Comparison of ENCODE assay signal across 17 cellular contexts in the genomic region with DNA sequence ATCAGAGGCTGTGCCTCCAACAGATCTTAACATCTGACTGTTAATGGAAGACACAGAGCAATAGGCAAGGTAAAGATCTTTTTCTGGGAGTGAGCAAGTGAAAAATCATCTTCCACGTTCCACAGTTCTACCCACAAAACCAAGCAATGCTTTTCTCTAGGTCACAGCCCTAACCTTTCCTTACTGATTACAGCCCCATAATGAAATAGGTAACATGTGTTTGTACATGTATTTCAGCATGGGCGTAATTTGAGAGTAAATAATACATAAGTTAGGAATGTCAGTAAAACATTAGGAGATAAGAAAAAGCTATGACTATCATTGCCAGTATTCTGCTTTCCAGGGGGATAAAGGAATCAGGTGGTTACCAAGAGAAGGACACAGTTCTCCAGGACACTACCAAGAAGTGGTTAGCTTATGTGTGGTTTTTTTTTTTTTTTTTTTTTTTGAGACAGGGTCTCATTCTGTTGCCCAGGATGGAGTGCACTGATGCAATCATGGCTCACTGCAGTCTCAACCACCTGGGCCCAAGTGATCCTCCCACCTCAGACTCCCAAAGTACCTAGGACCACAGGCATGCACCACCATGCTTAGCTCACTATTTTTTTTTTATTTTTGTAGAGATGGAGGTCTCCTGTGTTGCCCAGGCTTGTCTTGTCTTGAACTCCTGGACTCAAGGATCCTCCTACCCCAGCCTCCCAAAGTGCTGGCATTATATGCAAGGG.
DNase-seq lines count a peak whose midpoint lies in the region; ATAC-seq and TF ChIP-seq lines count a peak whose summit lies in the region.
"Had no signal": no experiment of that assay in that cellular context is flagged by ENCODE, and none has a peak within 500 bp of the region (broad histone marks: within the 10 kb centered on the region; RNA-seq: fewer than 3 reads in every experiment).

No MANE protein-coding gene starts in this region.

- TF ChIP-seq CTCF in PC-3 (conservative IDR thresholded peaks at IDR 0.05; ENCODE audit: low read depth, low read length) (no peak), foreskin keratinocyte (conservative IDR thresholded peaks at IDR 0.05) (no peak), Peyer's patch (IDR thresholded peaks at IDR 0.05) (no peak)

- ATAC-seq in stimulated activated naive CD8-positive, alpha-beta T cell treated with anti-CD3 and anti-CD28 coated beads, Interleukin-15, Interleukin-2, amounts not matched to agents 100 U/mL and 50 U/mL, for 24 hours: no peak
- ATAC-seq in PC-3 (no peak; the same call in 1 of the 2 replicates), foreskin keratinocyte (no peak)

- H3K4me1 ChIP-seq in PC-3 (ENCODE audit: insufficient read depth, low read length) (peaks cover 42% of the 10 kb centered on the region), foreskin keratinocyte (peaks cover 20% of the 10 kb centered on the region), Peyer's patch (no peaks in the 10 kb centered on the region)

- POLR2A ChIA-PET in PC-3 (lab: Charles Lee; ENCODE audit: unreplicated experiment): interaction anchor here (0.5 kb wide), 1 partner anchor 294 kb away, joined by 8 read pairs; no protein-coding TSS in a partner anchor

- H2AFZ ChIP-seq in PC-3 (ENCODE audit: low read length): no peak overlapping the region

- H3K4me3 ChIP-seq in PC-3 (ENCODE audit: low read length) (no peak overlapping the region), Peyer's patch (no peak overlapping the region)
- H3K4me3 ChIP-seq: BLaER1 treated with 17β-estradiol and CSF1 and Interleukin-3, amounts not matched to agents 10 nM and 100 nM had no signal

- H3K79me2 ChIP-seq in PC-3 (ENCODE audit: low read length): 0 out of 2 replicates have a peak, but pooled peaks cover 7% of the 10 kb centered on the region

- no TSS peak for BruUV-seq in PC-3 (replicated peaks; lab: Mats Ljungman, UMichigan)

- no peak overlapping the region for H3K4me3 Mint-ChIP-seq in stimulated activated naive CD8-positive, alpha-beta T cell treated with anti-CD3 and anti-CD28 coated beads, Interleukin-15, Interleukin-2, amounts not matched to agents 100 ng/mL and 50 ng/mL, for 24 hours

- peaks cover 18% of the 10 kb centered on the region for H3F3A ChIP-seq in PC-3 (ENCODE audit: low read length, unreplicated experiment)

- peak overlapping the region; percentile 33 for H3K27ac Mint-ChIP-seq in stimulated activated naive CD8-positive, alpha-beta T cell treated with anti-CD3 and anti-CD28 coated beads, Interleukin-15, Interleukin-2, amounts not matched to agents 100 ng/mL and 50 ng/mL, for 24 hours

- H3K27me3 ChIP-seq in PC-3 (ENCODE audit: low read length): no peaks in the 10 kb centered on the region
- H3K27me3 ChIP-seq in foreskin keratinocyte: no peaks in the 10 kb centered on the region
- no peaks in the 10 kb centered on the region for H3K27me3 ChIP-seq in Peyer's patch
- H3K27me3 ChIP-seq: BLaER1 treated with 17β-estradiol and CSF1 and Interleukin-3, amounts not matched to agents 10 nM and 100 nM had no signal

- H4K20me1 ChIP-seq in PC-3 (ENCODE audit: low read length): no peaks in the 10 kb centered on the region

- H3K9me3 Mint-ChIP-seq in stimulated activated naive CD8-positive, alpha-beta T cell treated with anti-CD3 and anti-CD28 coated beads, Interleukin-15, Interleukin-2, amounts not matched to agents 100 ng/mL and 50 ng/mL, for 24 hours: no peaks in the 10 kb centered on the region

- no peak for DNase-seq in stimulated activated naive CD8-positive, alpha-beta T cell treated with anti-CD3 and anti-CD28 coated beads, Interleukin-15, Interleukin-2, amounts not matched to agents 100 U/mL and 50 U/mL, for 24 hours
- DNase-seq in PC-3 (peak; percentile 49), foreskin keratinocyte (peak; percentile 73 to 83), Peyer's patch (no peak), COLO668 (lab: John Stamatoyannopoulos, UW; ENCODE audit: unreplicated experiment) (no peak), NOMO-1 treated with DMSO at 0.1 percent for 48 hours (lab: John Stamatoyannopoulos, UW; ENCODE audit: unreplicated experiment) (no peak)
- DNase-seq: DMS 273 treated with DMSO at 0.1 percent for 48 hours, H7, NCI-H1048, NCI-H1436 treated with DMSO at 0.1 percent for 48 hours, NCI-H2029 treated with DMSO at 0.1 percent for 48 hours, NCI-H2171 treated with DMSO at 0.1 percent for 48 hours, NCI-H774, SHP77 treated with DMSO at 0.1 percent for 48 hours had no signal

- H3K27ac ChIP-seq in PC-3 (ENCODE audit: low read length) (peak overlapping the region; percentile 76), foreskin keratinocyte (peak overlapping the region; percentile 55), Peyer's patch (no peak overlapping the region)
- H3K27ac ChIP-seq: BLaER1 treated with 17β-estradiol and CSF1 and Interleukin-3, amounts not matched to agents 10 nM and 100 nM; KMS-11 had no signal

- H3K9me3 ChIP-seq in PC-3 (ENCODE audit: low read length) (no peaks in the 10 kb centered on the region), Peyer's patch (no peaks in the 10 kb centered on the region)
- H3K9me3 ChIP-seq: BLaER1 treated with 17β-estradiol and CSF1 and Interleukin-3, amounts not matched to agents 10 nM and 100 nM had no signal

- CTCF ChIA-PET in PC-3 (lab: Charles Lee): no interaction called here

- H3K36me3 ChIP-seq in PC-3 (ENCODE audit: low read depth, low read length) (peaks cover 48% of the 10 kb centered on the region), Peyer's patch (peaks cover 0 to 85% (median 0%) of the 10 kb centered on the region in 3 donors)

- H3K9me2 ChIP-seq in PC-3 (replicated peaks; ENCODE audit: low read length): no peaks in the 10 kb centered on the region

- no peaks in the 10 kb centered on the region for H3K4me1 Mint-ChIP-seq in stimulated activated naive CD8-positive, alpha-beta T cell treated with anti-CD3 and anti-CD28 coated beads, Interleukin-15, Interleukin-2, amounts not matched to agents 100 ng/mL and 50 ng/mL, for 24 hours (ENCODE audit: low read depth)

- peaks cover 56% of the 10 kb centered on the region for H3K36me3 Mint-ChIP-seq in stimulated activated naive CD8-positive, alpha-beta T cell treated with anti-CD3 and anti-CD28 coated beads, Interleukin-15, Interleukin-2, amounts not matched to agents 100 ng/mL and 50 ng/mL, for 24 hours (ENCODE audit: low read depth)

- intact Hi-C loops in PC-3 (cut with micrococcal nuclease): no loop called here

- no peak for TF ChIP-seq POLR2A in Peyer's patch (IDR thresholded peaks at IDR 0.05)

- H3K27me3 Mint-ChIP-seq in stimulated activated naive CD8-positive, alpha-beta T cell treated with anti-CD3 and anti-CD28 coated beads, Interleukin-15, Interleukin-2, amounts not matched to agents 100 ng/mL and 50 ng/mL, for 24 hours: no peaks in the 10 kb centered on the region

- H3K4me2 ChIP-seq in PC-3 (ENCODE audit: low read length): peak overlapping the region; percentile 21
- H3K4me2 ChIP-seq: BLaER1 treated with 17β-estradiol and CSF1 and Interleukin-3, amounts not matched to agents 10 nM and 100 nM; KMS-11 had no signal

- no peak overlapping the region; the same call in 1 of the 2 replicates for H3K9ac ChIP-seq in PC-3 (ENCODE audit: low read length)
- H3K9ac ChIP-seq: BLaER1 treated with 17β-estradiol and CSF1 and Interleukin-3, amounts not matched to agents 10 nM and 100 nM; KMS-11 had no signal

Comparison
In these comparisons a context has a peak if more than half of its experiments do, and no peak if none do; other contexts are left out.
1. DNase-seq: peak in PC-3 (single experiment) and foreskin keratinocyte (2 of 2); none in stimulated activated naive CD8-positive, alpha-beta T cell treated with anti-CD3 and anti-CD28 coated beads, Interleukin-15, Interleukin-2, amounts not matched to agents 100 U/mL and 50 U/mL, for 24 hours (single experiment), Peyer's patch (0 of 3), COLO668 (single experiment) and NOMO-1 treated with DMSO at 0.1 percent for 48 hours (single experiment).
2. H3K27ac ChIP-seq: peak in PC-3 (single experiment) and foreskin keratinocyte (single experiment); none in Peyer's patch (0 of 4).